In genomic region chr10:29308142-29308541, GRCh38 we compare ENCODE assay signal across 11 cellular contexts. TPM values are rescaled to one million over a fixed set of nuclear protein-coding genes. Genes with fewer than 3 reads are reported as not detected.
"Had no signal": no experiment of that assay in that cellular context is flagged by ENCODE, and none has a peak within 500 bp of the region (broad histone marks: within the 10 kb centered on the region; RNA-seq: fewer than 3 reads in every experiment).

No MANE protein-coding gene starts in this region.

RNA-seq across cellular contexts. Expression of gene LYZL1, which starts 19.3 kb away (rescaled TPM):
- total RNA-seq: OCI-LY7, PC-3, PC-9, Peyer's patch, Right ventricle myocardium inferior, Right ventricle myocardium superior, RPMI7951, SJCRH30, SJSA1, SK-MEL-5 had no signal
- polyA plus RNA-seq: SK-N-SH had no signal
